In the genomic region with DNA sequence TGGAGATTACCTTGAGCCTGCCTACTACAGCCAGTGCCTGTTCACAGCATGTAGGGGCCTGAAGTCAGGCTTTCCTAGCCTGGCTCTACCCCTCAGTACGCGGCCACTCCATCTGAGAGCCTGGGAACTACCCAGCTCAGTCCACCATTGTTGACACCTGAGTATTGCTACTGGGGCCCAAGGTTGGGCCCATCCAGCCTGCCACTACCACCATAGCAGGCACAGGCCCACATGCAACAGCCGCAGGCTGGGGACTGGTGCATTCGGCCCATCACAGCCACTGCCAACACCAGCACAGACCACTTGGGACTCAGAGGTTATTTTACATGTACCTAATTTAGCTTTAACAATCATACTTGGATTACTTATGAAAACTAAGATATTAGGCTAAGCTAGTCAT, we compare ENCODE assay signal across 7 cellular contexts.
"Had no signal": no experiment of that assay in that cellular context is flagged by ENCODE, and none has a peak within 500 bp of the region (broad histone marks: within the 10 kb centered on the region; RNA-seq: fewer than 3 reads in every experiment).

No MANE protein-coding gene starts in this region.

- DNase-seq: GM23248, GOT3, H7, HFFc6, IMR-90 had no signal

- H3K9ac ChIP-seq: GM23248 had no signal

- H3K4me1 ChIP-seq: HAP-1 had no signal

- H3K4me3 ChIP-seq: GM23248, HAP-1 had no signal

- H3K36me3 ChIP-seq: HAP-1 had no signal

- H3K9me3 ChIP-seq: HAP-1 had no signal

- H2AFZ ChIP-seq: GM23248 had no signal

- ATAC-seq: HCT116 had no signal

- H3K27ac ChIP-seq: GM23248 had no signal
